ENCODE assay signal across 10 cellular contexts in genomic region chr1:202112864-202113689, GRCh38. TPM values are rescaled to one million over a fixed set of nuclear protein-coding genes. Genes with fewer than 3 reads are reported as not detected.
DNase-seq lines count a peak whose midpoint lies in the region; ATAC-seq and TF ChIP-seq lines count a peak whose summit lies in the region.
"Had no signal": no experiment of that assay in that cellular context is flagged by ENCODE, and none has a peak within 500 bp of the region (broad histone marks: within the 10 kb centered on the region; RNA-seq: fewer than 3 reads in every experiment).

No MANE protein-coding gene starts in this region.

- H3K4me3 ChIP-seq in H7 (ENCODE audit: insufficient read depth, low read depth, low read length) (no peak overlapping the region), adrenal gland (no peak overlapping the region)
- no peak overlapping the region for H3K4me3 ChIP-seq in CD8-positive, alpha-beta memory T cell (ENCODE audit: low read length)

- CTCF ChIA-PET in CD8-positive, alpha-beta memory T cell (lab: Charles Lee) = interaction anchor here (0.6 kb wide), 1 partner anchor 1519 kb away, joined by 3 read pairs; no protein-coding TSS in a partner anchor

- peak in 1 of 6 experiments; percentile 4 for TF ChIP-seq CTCF in adrenal gland (IDR thresholded peaks at IDR 0.05)

- no peak overlapping the region for H3K27ac Mint-ChIP-seq in stimulated activated effector memory CD8-positive, alpha-beta T cell treated with anti-CD3 and anti-CD28 coated beads, Interleukin-12 subunit alpha, Interleukin-12 subunit beta, amount 100 ng/mL, for 72 hours
- H3K27ac Mint-ChIP-seq in CD8-positive, alpha-beta memory T cell = no peak overlapping the region
- H3K27ac Mint-ChIP-seq: natural killer cell treated with Interleukin-12 subunit alpha and Interleukin-12 subunit beta and Interleukin-15 and Interleukin-18, amount 100 ng/mL, for 72 hours had no signal

- H3K27ac ChIP-seq in adrenal gland = peak overlapping the region in 2 of 5 donors; percentile 17 to 69
- H3K27ac ChIP-seq in CD8-positive, alpha-beta memory T cell (ENCODE audit: low read depth, low read length) = no peak overlapping the region

- no peaks in the 10 kb centered on the region for H3K36me3 Mint-ChIP-seq in stimulated activated effector memory CD8-positive, alpha-beta T cell treated with anti-CD3 and anti-CD28 coated beads, Interleukin-12 subunit alpha, Interleukin-12 subunit beta, amount 100 ng/mL, for 72 hours
- no peaks in the 10 kb centered on the region for H3K36me3 Mint-ChIP-seq in CD8-positive, alpha-beta memory T cell
- H3K36me3 Mint-ChIP-seq: natural killer cell treated with Interleukin-12 subunit alpha and Interleukin-12 subunit beta and Interleukin-15 and Interleukin-18, amount 100 ng/mL, for 72 hours had no signal

- DNase-seq in H7 = peak; percentile 58
- peak in 5 of 7 donors; percentile 33 to 68 (median 47) for DNase-seq in adrenal gland
- DNase-seq in iPS-NIHi11 (ENCODE audit: low spot score) = peak; percentile 33
- DNase-seq in stimulated activated effector memory CD8-positive, alpha-beta T cell treated with anti-CD3 and anti-CD28 coated beads, Interleukin-12 subunit alpha, Interleukin-12 subunit beta, amount 100 ng/mL, for 72 hours (ENCODE audit: low spot score in 2 of 2) = no peak
- no peak for DNase-seq in SKM-1 (lab: John Stamatoyannopoulos, UW; ENCODE audit: unreplicated experiment)
- DNase-seq in ecto neural progenitor cell (ENCODE audit: low spot score) = no peak
- DNase-seq in CD8-positive, alpha-beta memory T cell = no peak
- no peak for DNase-seq in NCI-H2081 treated with DMSO at 0.1 percent for 48 hours (lab: John Stamatoyannopoulos, UW)
- DNase-seq: activated T-cell treated with anti-CD3 and anti-CD28 coated beads, Interleukin-2, amount 50 U/mL, for 48 hours had no signal

- H3K9me3 ChIP-seq in adrenal gland (replicated peaks in 1 of 3) = no peaks in the 10 kb centered on the region
- no peaks in the 10 kb centered on the region for H3K9me3 ChIP-seq in CD8-positive, alpha-beta memory T cell (ENCODE audit: low read length)

- POLR2A ChIA-PET in CD8-positive, alpha-beta memory T cell (lab: Charles Lee) = no interaction called here

- H3K36me3 ChIP-seq in H7 (replicated peaks; ENCODE audit: control insufficient read depth, insufficient read depth, low read length) (no peaks in the 10 kb centered on the region), adrenal gland (replicated peaks in 1 of 2) (no peaks in the 10 kb centered on the region)
- no peaks in the 10 kb centered on the region for H3K36me3 ChIP-seq in CD8-positive, alpha-beta memory T cell (ENCODE audit: insufficient read depth, low read length)

- H3K4me1 Mint-ChIP-seq in stimulated activated effector memory CD8-positive, alpha-beta T cell treated with anti-CD3 and anti-CD28 coated beads, Interleukin-12 subunit alpha, Interleukin-12 subunit beta, amount 100 ng/mL, for 72 hours = no peaks in the 10 kb centered on the region
- peaks cover 0 to 8% (median 0%) of the 10 kb centered on the region in 3 donors for H3K4me1 Mint-ChIP-seq in CD8-positive, alpha-beta memory T cell

- H3K27me3 ChIP-seq in H7 (ENCODE audit: control insufficient read depth, insufficient read depth, low read length) (no peaks in the 10 kb centered on the region), adrenal gland (no peaks in the 10 kb centered on the region)
- no peaks in the 10 kb centered on the region for H3K27me3 ChIP-seq in CD8-positive, alpha-beta memory T cell (ENCODE audit: insufficient read depth, low read length, poor library complexity, severe bottlenecking)

- peaks cover 1 to 10% of the 10 kb centered on the region in 2 donors for H3K4me1 ChIP-seq in adrenal gland (replicated peaks in 1 of 2)
- H3K4me1 ChIP-seq in CD8-positive, alpha-beta memory T cell (ENCODE audit: insufficient read depth, low read length) = no peaks in the 10 kb centered on the region

- peaks cover 0 to 3% of the 10 kb centered on the region in 2 donors for H3K27me3 Mint-ChIP-seq in CD8-positive, alpha-beta memory T cell

- no peak overlapping the region for H3K4me3 Mint-ChIP-seq in stimulated activated effector memory CD8-positive, alpha-beta T cell treated with anti-CD3 and anti-CD28 coated beads, Interleukin-12 subunit alpha, Interleukin-12 subunit beta, amount 100 ng/mL, for 72 hours
- H3K4me3 Mint-ChIP-seq in CD8-positive, alpha-beta memory T cell = no peak overlapping the region
- H3K4me3 Mint-ChIP-seq: natural killer cell treated with Interleukin-12 subunit alpha and Interleukin-12 subunit beta and Interleukin-15 and Interleukin-18, amount 100 ng/mL, for 72 hours had no signal

- no peak for TF ChIP-seq POLR2A in adrenal gland (IDR thresholded peaks at IDR 0.05)

- intact Hi-C loops in adrenal gland (cut with DNase I) = no loop called here

- 16 to 27% (median 21%) methylated on average over 4 to 5 of the region's 5 CpGs for WGBS in adrenal gland, 4 donors

- H3K9me3 Mint-ChIP-seq in stimulated activated effector memory CD8-positive, alpha-beta T cell treated with anti-CD3 and anti-CD28 coated beads, Interleukin-12 subunit alpha, Interleukin-12 subunit beta, amount 100 ng/mL, for 72 hours = no peaks in the 10 kb centered on the region
- no peaks in the 10 kb centered on the region for H3K9me3 Mint-ChIP-seq in CD8-positive, alpha-beta memory T cell
- H3K9me3 Mint-ChIP-seq: natural killer cell treated with Interleukin-12 subunit alpha and Interleukin-12 subunit beta and Interleukin-15 and Interleukin-18, amount 100 ng/mL, for 72 hours had no signal

- peak; percentile 27 for ATAC-seq in stimulated activated effector memory CD8-positive, alpha-beta T cell treated with anti-CD3 and anti-CD28 coated beads, Interleukin-12 subunit alpha, Interleukin-12 subunit beta, amount 100 ng/mL, for 72 hours
- ATAC-seq: natural killer cell treated with Interleukin-12 subunit alpha and Interleukin-12 subunit beta and Interleukin-15 and Interleukin-18, amount 100 ng/mL, for 72 hours had no signal

RNA-seq across cellular contexts. Expression of gene GPR37L1, which starts 9.6 kb away (rescaled TPM):
- under 0.01 TPM in 1 of 2 replicates, not detected in the other for total RNA-seq in H7 (2014; rRNA removed; shearing (Covaris generic))
- under 1 TPM in 7 of 8 donors, not detected in 1; 0.14 to 0.49 (median 0.30) TPM for total RNA-seq in adrenal gland
- under 1 TPM; 0.02 to 0.24 (median 0.13) TPM for polyA plus RNA-seq in adrenal gland
- not detected for total RNA-seq in CD8-positive, alpha-beta memory T cell
- 0.08 TPM for polyA plus RNA-seq in CD8-positive, alpha-beta memory T cell
- total RNA-seq: natural killer cell treated with Interleukin-12 subunit alpha and Interleukin-12 subunit beta and Interleukin-15 and Interleukin-18, amount 100 ng/mL, for 72 hours had no signal

RNA-seq across cellular contexts. Expression of gene ARL8A, which starts 31.5 kb away (rescaled TPM):
- 50.3 and 55.1 TPM in 2 replicates for total RNA-seq in H7 (2014; rRNA removed; shearing (Covaris generic))
- 100 to 1,000 TPM in 1 of 8 donors, 10 to 100 TPM in 7; 34.3 to 115 (median 64.8) TPM for total RNA-seq in adrenal gland
- 10 to 100 TPM; 26.4 to 71.2 (median 28.6) TPM for polyA plus RNA-seq in adrenal gland
- total RNA-seq in CD8-positive, alpha-beta memory T cell = 10 to 100 TPM; 50.2 to 51.4 TPM
- 12.3 TPM for polyA plus RNA-seq in CD8-positive, alpha-beta memory T cell

RNA-seq across cellular contexts. Expression of gene PTPN7, which starts 47.3 kb away (rescaled TPM):
- total RNA-seq in H7 (2014; rRNA removed; shearing (Covaris generic)) = 0.24 and 0.55 TPM in 2 replicates
- total RNA-seq in adrenal gland = 10 to 100 TPM in 5 of 8 donors, 1 to 10 TPM in 3; 2.5 to 35.8 (median 16.4) TPM
- 10 to 100 TPM; 13.4 to 45.4 (median 15.0) TPM for polyA plus RNA-seq in adrenal gland
- 100 to 1,000 TPM; 446 to 449 TPM for total RNA-seq in CD8-positive, alpha-beta memory T cell
- 91.4 TPM for polyA plus RNA-seq in CD8-positive, alpha-beta memory T cell

Comparison
In these comparisons a context has a peak if more than half of its experiments do, and no peak if none do; other contexts are left out.
1. DNase-seq: peak in H7 (single experiment), adrenal gland (5 of 7) and iPS-NIHi11 (single experiment); none in stimulated activated effector memory CD8-positive, alpha-beta T cell treated with anti-CD3 and anti-CD28 coated beads, Interleukin-12 subunit alpha, Interleukin-12 subunit beta, amount 100 ng/mL, for 72 hours (0 of 2), SKM-1 (single experiment), ecto neural progenitor cell (single experiment), CD8-positive, alpha-beta memory T cell (0 of 5) and NCI-H2081 treated with DMSO at 0.1 percent for 48 hours (single experiment).
2. RNA of gene PTPN7, which starts 47.3 kb away (total RNA-seq): 446 to 449 TPM in CD8-positive, alpha-beta memory T cell; 2.5 to 35.8 TPM in adrenal gland and 0.24 to 0.55 TPM in H7; every median in the first group is over 10 times any median in the second.